15 cellular contexts compared by ENCODE assay signal in genomic region chr2:119263025-119263424, GRCh38. TPM values are rescaled to one million over a fixed set of nuclear protein-coding genes. Genes with fewer than 3 reads are reported as not detected.
A peak's percentile ranks its signal among the peaks of the same experiment; 100 is the strongest.
DNase-seq lines count a peak whose midpoint lies in the region; ATAC-seq and TF ChIP-seq lines count a peak whose summit lies in the region.
"Had no signal": no experiment of that assay in that cellular context is flagged by ENCODE, and none has a peak within 500 bp of the region (broad histone marks: within the 10 kb centered on the region; RNA-seq: fewer than 3 reads in every experiment).

No MANE protein-coding gene starts in this region.

- intact Hi-C loops in left cardiac atrium (cut with DNase I) (loop anchor here (10.0 kb wide), 2 partner anchors 48 to 248 kb away; no protein-coding TSS in a partner anchor), testis (cut with DNase I; ENCODE audit: low total_unique reads) (no loop called here)

- 95 to 96% methylated on average over 17 to 23 of the region's 23 CpGs for WGBS in testis, 2 donors

- H3K27ac ChIP-seq in right atrium auricular region (no peak overlapping the region), testis (no peak overlapping the region)
- H3K27ac ChIP-seq: GM23248 had no signal

- H3K27me3 ChIP-seq in right atrium auricular region = no peaks in the 10 kb centered on the region
- H3K27me3 ChIP-seq in testis = no peaks in the 10 kb centered on the region
- H3K27me3 ChIP-seq: BE2C had no signal

- H3K9me3 ChIP-seq in right atrium auricular region (no peaks in the 10 kb centered on the region), testis (no peaks in the 10 kb centered on the region)
- H3K9me3 ChIP-seq: BE2C had no signal

- no peaks in the 10 kb centered on the region for H3K4me1 ChIP-seq in right atrium auricular region
- H3K4me1 ChIP-seq in testis = no peaks in the 10 kb centered on the region
- H3K4me1 ChIP-seq: BE2C had no signal

- TF ChIP-seq POLR2A in testis (IDR thresholded peaks at IDR 0.05) = no peak

- ATAC-seq in left cardiac atrium = no peak

- no peaks in the 10 kb centered on the region for H3K36me3 ChIP-seq in right atrium auricular region
- H3K36me3 ChIP-seq in testis (ENCODE audit: low read depth, missing control alignments) = no peaks in the 10 kb centered on the region
- H3K36me3 ChIP-seq: BE2C had no signal

- DNase-seq in right atrium auricular region (ENCODE audit: low spot score) (peak; percentile 26), left cardiac atrium (no peak), islet precursor cell (peak; percentile 54), testis (peak; percentile 4), retina (no peak), amygdala (lab: John Stamatoyannopoulos, UW) (no peak)
- DNase-seq: ACHN; BE2C; CD4-positive, CD25-positive, alpha-beta regulatory T cell; CD8-positive, alpha-beta memory T cell; COR-L47; DMS 273 treated with DMSO at 0.1 percent for 48 hours; GM23248; HCEC 1CT; IMR-90 had no signal

- H3K4me3 ChIP-seq in right atrium auricular region = no peak overlapping the region
- H3K4me3 ChIP-seq in testis = no peak overlapping the region
- H3K4me3 ChIP-seq: GM23248 had no signal

- no peak for TF ChIP-seq CTCF in right atrium auricular region (IDR thresholded peaks at IDR 0.05)
- no peak for TF ChIP-seq CTCF in testis (IDR thresholded peaks at IDR 0.05)

RNA-seq across cellular contexts. Expression of gene STEAP3, which starts 39.4 kb away (rescaled TPM):
- total RNA-seq in right atrium auricular region (1 to 10 TPM; 4.4 to 8.2 TPM), left cardiac atrium (10 to 100 TPM in 1 of 2 donors, 1 to 10 TPM in 1; 7.7 to 11.2 TPM), testis (10 to 100 TPM in 1 of 2 donors, 1 to 10 TPM in 1; 5.1 to 11.9 TPM)
- polyA plus RNA-seq in testis (ENCODE audit: insufficient read depth, low read depth, low replicate concordance) = 5.6 TPM
- total RNA-seq: CD4-positive, CD25-positive, alpha-beta regulatory T cell had no signal
- polyA plus RNA-seq: CD4-positive, CD25-positive, alpha-beta regulatory T cell had no signal

Comparison
In these comparisons a context has a peak if more than half of its experiments do, and no peak if none do; other contexts are left out.
1. DNase-seq: peak in right atrium auricular region (single experiment), islet precursor cell (single experiment) and testis (single experiment); none in left cardiac atrium (single experiment), retina (single experiment) and amygdala (0 of 56).